Comparison of ENCODE assay signal across 19 cellular contexts in the genomic region with DNA sequence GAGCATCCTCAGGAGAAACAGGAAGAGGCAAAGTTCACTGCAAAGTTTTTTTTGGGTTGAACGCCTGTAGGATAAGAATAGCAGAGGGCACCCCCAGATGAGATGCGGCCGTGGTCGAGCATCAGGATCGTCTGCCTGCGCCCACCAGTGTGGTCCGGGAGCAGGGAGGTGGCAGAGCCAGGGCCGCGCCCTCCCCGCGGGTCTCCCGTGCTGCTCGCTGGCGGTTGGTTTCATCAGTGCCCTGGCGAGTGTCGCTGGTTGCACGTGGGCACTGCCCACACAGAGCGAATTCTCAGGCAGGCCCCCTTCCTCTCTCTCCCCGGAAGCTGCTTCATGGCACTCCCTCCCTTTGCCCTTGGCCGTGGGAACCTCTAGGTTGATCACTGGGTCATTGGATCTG.
DNase-seq lines count a peak whose midpoint lies in the region; ATAC-seq and TF ChIP-seq lines count a peak whose summit lies in the region.
"Had no signal": no experiment of that assay in that cellular context is flagged by ENCODE, and none has a peak within 500 bp of the region (broad histone marks: within the 10 kb centered on the region; RNA-seq: fewer than 3 reads in every experiment).

No MANE protein-coding gene starts in this region.

- no peaks in the 10 kb centered on the region for H3K9me3 ChIP-seq in neural progenitor cell (ENCODE audit: low read depth)
- no peaks in the 10 kb centered on the region for H3K9me3 ChIP-seq in esophagus muscularis mucosa
- H3K9me3 ChIP-seq: A549, HAP-1 had no signal

- no peaks in the 10 kb centered on the region for H3F3A ChIP-seq in neural progenitor cell (ENCODE audit: low read depth)

- no peak overlapping the region for H3K9ac ChIP-seq in neural progenitor cell
- H3K9ac ChIP-seq: BLaER1, GM23248 had no signal

- no peak overlapping the region for H3K27ac Mint-ChIP-seq in activated CD4-positive, alpha-beta T cell treated with anti-CD3 and anti-CD28 coated beads, Interleukin-2, amount 10 ng/mL, durations not matched to agents 24 days and 14 days
- no peak overlapping the region for H3K27ac Mint-ChIP-seq in activated CD4-positive, alpha-beta T cell treated with anti-CD3 and anti-CD28 coated beads for 36 hours
- H3K27ac Mint-ChIP-seq in neural progenitor cell = peak overlapping the region; percentile 31
- peak overlapping the region; percentile 22 for H3K27ac Mint-ChIP-seq in stimulated activated naive B cell treated with anti-CD40 and anti-IgM and Interleukin-4, amounts not matched to agents 10 μg/mL and 1 μg/mL and 100 μg/mL, for 72 hours
- H3K27ac Mint-ChIP-seq: CD4-positive, alpha-beta memory T cell had no signal

- H3K27ac ChIP-seq in neural progenitor cell (no peak overlapping the region), esophagus muscularis mucosa (replicated peaks in 1 of 4) (no peak overlapping the region)
- H3K27ac ChIP-seq: 22Rv1, A549, BLaER1, GM23248, HL-60 had no signal

- H3K27me3 ChIP-seq in neural progenitor cell (no peaks in the 10 kb centered on the region), esophagus muscularis mucosa (no peaks in the 10 kb centered on the region)
- H3K27me3 ChIP-seq: BLaER1 had no signal

- peaks cover 24% of the 10 kb centered on the region for H3K4me1 Mint-ChIP-seq in activated CD4-positive, alpha-beta T cell treated with anti-CD3 and anti-CD28 coated beads, Interleukin-2, amount 10 ng/mL, durations not matched to agents 24 days and 14 days
- peaks cover 27% of the 10 kb centered on the region for H3K4me1 Mint-ChIP-seq in activated CD4-positive, alpha-beta T cell treated with anti-CD3 and anti-CD28 coated beads for 36 hours
- H3K4me1 Mint-ChIP-seq in neural progenitor cell = peaks cover 25% of the 10 kb centered on the region
- H3K4me1 Mint-ChIP-seq in stimulated activated naive B cell treated with anti-CD40 and anti-IgM and Interleukin-4, amounts not matched to agents 10 μg/mL and 1 μg/mL and 100 μg/mL, for 72 hours = no peaks in the 10 kb centered on the region
- H3K4me1 Mint-ChIP-seq: CD14-positive monocyte had no signal

- H3K9me3 Mint-ChIP-seq in activated CD4-positive, alpha-beta T cell treated with anti-CD3 and anti-CD28 coated beads, Interleukin-2, amount 10 ng/mL, durations not matched to agents 24 days and 14 days = no peaks in the 10 kb centered on the region
- no peaks in the 10 kb centered on the region for H3K9me3 Mint-ChIP-seq in activated CD4-positive, alpha-beta T cell treated with anti-CD3 and anti-CD28 coated beads for 36 hours (ENCODE audit: low read depth)
- H3K9me3 Mint-ChIP-seq in neural progenitor cell = no peaks in the 10 kb centered on the region
- no peaks in the 10 kb centered on the region for H3K9me3 Mint-ChIP-seq in stimulated activated naive B cell treated with anti-CD40 and anti-IgM and Interleukin-4, amounts not matched to agents 10 μg/mL and 1 μg/mL and 100 μg/mL, for 72 hours

- H3K4me1 ChIP-seq in neural progenitor cell = peaks cover 7% of the 10 kb centered on the region
- peaks cover 0 to 4% (median under 1%) of the 10 kb centered on the region in 4 donors for H3K4me1 ChIP-seq in esophagus muscularis mucosa
- H3K4me1 ChIP-seq: A549, HAP-1 had no signal

- DNase-seq in activated CD4-positive, alpha-beta T cell treated with anti-CD3 and anti-CD28 coated beads, Interleukin-2, amount 10 ng/mL, durations not matched to agents 24 days and 14 days = peak; percentile 49
- DNase-seq in activated CD4-positive, alpha-beta T cell treated with anti-CD3 and anti-CD28 coated beads for 36 hours = no peak
- DNase-seq in choroid plexus epithelial cell (ENCODE audit: low read depth) (no peak), neural progenitor cell (ENCODE audit: low spot score) (no peak), esophagus muscularis mucosa (ENCODE audit: extremely low spot score) (no peak), COLO829 (ENCODE audit: low spot score) (no peak)
- DNase-seq in stimulated activated naive B cell treated with anti-CD40 and anti-IgM and Interleukin-4, amounts not matched to agents 10 μg/mL and 1 μg/mL and 100 μg/mL, for 72 hours = no peak
- DNase-seq: Calu3; CD4-positive, alpha-beta memory T cell; DMS79 treated with DMSO at 0.1 percent for 48 hours; GF-D8; GM23248 had no signal

- H2AFZ ChIP-seq in neural progenitor cell (replicated peaks) = no peak overlapping the region
- H2AFZ ChIP-seq: GM23248 had no signal

- H4K20me1 ChIP-seq in neural progenitor cell (ENCODE audit: low read depth) = no peaks in the 10 kb centered on the region

- POLR2A ChIA-PET in activated CD4-positive, alpha-beta T cell treated with anti-CD3 and anti-CD28 coated beads for 36 hours (lab: Charles Lee) = no interaction called here

- H3K27me3 Mint-ChIP-seq in activated CD4-positive, alpha-beta T cell treated with anti-CD3 and anti-CD28 coated beads, Interleukin-2, amount 10 ng/mL, durations not matched to agents 24 days and 14 days = no peaks in the 10 kb centered on the region
- H3K27me3 Mint-ChIP-seq in activated CD4-positive, alpha-beta T cell treated with anti-CD3 and anti-CD28 coated beads for 36 hours = no peaks in the 10 kb centered on the region
- peaks cover 2% of the 10 kb centered on the region for H3K27me3 Mint-ChIP-seq in neural progenitor cell (ENCODE audit: insufficient read depth, low read depth)
- peaks cover 14% of the 10 kb centered on the region in 2 donors for H3K27me3 Mint-ChIP-seq in stimulated activated naive B cell treated with anti-CD40 and anti-IgM and Interleukin-4, amounts not matched to agents 10 μg/mL and 1 μg/mL and 100 μg/mL, for 72 hours

- peaks cover 2% of the 10 kb centered on the region for H3K36me3 Mint-ChIP-seq in activated CD4-positive, alpha-beta T cell treated with anti-CD3 and anti-CD28 coated beads, Interleukin-2, amount 10 ng/mL, durations not matched to agents 24 days and 14 days (ENCODE audit: low read depth)
- H3K36me3 Mint-ChIP-seq in activated CD4-positive, alpha-beta T cell treated with anti-CD3 and anti-CD28 coated beads for 36 hours (ENCODE audit: low read depth) = peaks cover 6% of the 10 kb centered on the region
- no peaks in the 10 kb centered on the region for H3K36me3 Mint-ChIP-seq in neural progenitor cell
- H3K36me3 Mint-ChIP-seq in stimulated activated naive B cell treated with anti-CD40 and anti-IgM and Interleukin-4, amounts not matched to agents 10 μg/mL and 1 μg/mL and 100 μg/mL, for 72 hours = no peaks in the 10 kb centered on the region
- H3K36me3 Mint-ChIP-seq: CD14-positive monocyte had no signal

- intact Hi-C loops in activated CD4-positive, alpha-beta T cell treated with anti-CD3 and anti-CD28 coated beads, Interleukin-2, amount 10 ng/mL, durations not matched to agents 24 days and 14 days (cut with micrococcal nuclease) = no loop called here
- intact Hi-C loops in activated CD4-positive, alpha-beta T cell treated with anti-CD3 and anti-CD28 coated beads for 36 hours (cut with DNase I, micrococcal nuclease) = loop anchor here in 1 of 2 experiments (10.0 kb wide), 1 partner anchor 119 kb away; a partner anchor contains a TSS
- intact Hi-C loops in esophagus muscularis mucosa (cut with DNase I) = no loop called here

- no peak for TF ChIP-seq POLR2A in esophagus muscularis mucosa (IDR thresholded peaks at IDR 0.05; ENCODE audit: low read depth)

- 76% methylated on average over 16 of the region's 20 CpGs for WGBS in esophagus muscularis mucosa

- no peak for ATAC-seq in activated CD4-positive, alpha-beta T cell treated with anti-CD3 and anti-CD28 coated beads for 36 hours
- ATAC-seq in stimulated activated naive B cell treated with anti-CD40 and anti-IgM and Interleukin-4, amounts not matched to agents 10 μg/mL and 1 μg/mL and 100 μg/mL, for 72 hours (replicated peaks) = no peak
- ATAC-seq in GM19467 (IDR thresholded peaks at IDR 0.05; ENCODE audit: unreplicated experiment) = no peak
- ATAC-seq: A549 had no signal

- H3K36me3 ChIP-seq in neural progenitor cell (no peaks in the 10 kb centered on the region), esophagus muscularis mucosa (no peaks in the 10 kb centered on the region)
- H3K36me3 ChIP-seq: HAP-1 had no signal

- TF ChIP-seq CTCF in choroid plexus epithelial cell (conservative IDR thresholded peaks at IDR 0.05; ENCODE audit: low read depth, low read length) (no peak), neural progenitor cell (IDR thresholded peaks at IDR 0.05) (no peak), esophagus muscularis mucosa (IDR thresholded peaks at IDR 0.05) (no peak)

- CTCF ChIA-PET in activated CD4-positive, alpha-beta T cell treated with anti-CD3 and anti-CD28 coated beads for 36 hours (lab: Charles Lee) = interaction anchor here (1.4 to 1.7 kb wide), 2 partner anchors 55 to 64 kb away, joined by 3 to 4 read pairs; no protein-coding TSS in a partner anchor

- no peak overlapping the region for H3K4me3 Mint-ChIP-seq in activated CD4-positive, alpha-beta T cell treated with anti-CD3 and anti-CD28 coated beads, Interleukin-2, amount 10 ng/mL, durations not matched to agents 24 days and 14 days
- H3K4me3 Mint-ChIP-seq in activated CD4-positive, alpha-beta T cell treated with anti-CD3 and anti-CD28 coated beads for 36 hours = no peak overlapping the region
- H3K4me3 Mint-ChIP-seq in neural progenitor cell = no peak overlapping the region
- H3K4me3 Mint-ChIP-seq in stimulated activated naive B cell treated with anti-CD40 and anti-IgM and Interleukin-4, amounts not matched to agents 10 μg/mL and 1 μg/mL and 100 μg/mL, for 72 hours = no peak overlapping the region
- H3K4me3 Mint-ChIP-seq: CD14-positive monocyte; CD4-positive, alpha-beta memory T cell had no signal

- TF ChIP-seq EP300 in esophagus muscularis mucosa (IDR thresholded peaks at IDR 0.05) = no peak

- H3K4me3 ChIP-seq in choroid plexus epithelial cell (ENCODE audit: low read depth, low read length) (peak overlapping the region; percentile 24), neural progenitor cell (no peak overlapping the region), esophagus muscularis mucosa (no peak overlapping the region)
- H3K4me3 ChIP-seq: A549, BLaER1, GM23248, HAP-1 had no signal

- H3K4me2 ChIP-seq in neural progenitor cell = no peak overlapping the region
- H3K4me2 ChIP-seq: A549, BLaER1 had no signal

- no peaks in the 10 kb centered on the region for H3K79me2 ChIP-seq in neural progenitor cell (ENCODE audit: low read depth)

Comparison
In these comparisons a context has a peak if more than half of its experiments do, and no peak if none do; other contexts are left out.
1. H3K27ac Mint-ChIP-seq: peak in neural progenitor cell (single experiment) and stimulated activated naive B cell treated with anti-CD40 and anti-IgM and Interleukin-4, amounts not matched to agents 10 μg/mL and 1 μg/mL and 100 μg/mL, for 72 hours (single experiment); none in activated CD4-positive, alpha-beta T cell treated with anti-CD3 and anti-CD28 coated beads, Interleukin-2, amount 10 ng/mL, durations not matched to agents 24 days and 14 days (single experiment) and activated CD4-positive, alpha-beta T cell treated with anti-CD3 and anti-CD28 coated beads for 36 hours (single experiment).